In genomic region chr12:80226576-80226975, GRCh38 we compare ENCODE assay signal across 18 cellular contexts.
DNase-seq lines count a peak whose midpoint lies in the region; ATAC-seq lines count a peak whose summit lies in the region.
"Had no signal": no experiment of that assay in that cellular context is flagged by ENCODE, and none has a peak within 500 bp of the region (broad histone marks: within the 10 kb centered on the region; RNA-seq: fewer than 3 reads in every experiment).

No MANE protein-coding gene starts in this region.

- POLR2A ChIA-PET in naive thymus-derived CD8-positive, alpha-beta T cell (lab: Charles Lee) = no interaction called here

- H3K36me3 Mint-ChIP-seq in naive thymus-derived CD8-positive, alpha-beta T cell = no peaks in the 10 kb centered on the region
- H3K36me3 Mint-ChIP-seq: CD4-positive, CD25-positive, alpha-beta regulatory T cell had no signal

- no peak for ATAC-seq in activated CD4-positive, CD25-positive, alpha-beta regulatory T cell treated with anti-CD3 and anti-CD28 coated beads, Interleukin-2, amount 50 U/mL, for 24 hours
- no peak for ATAC-seq in naive thymus-derived CD8-positive, alpha-beta T cell
- ATAC-seq: body of pancreas, left lobe of liver had no signal

- H3K9me3 Mint-ChIP-seq in naive thymus-derived CD8-positive, alpha-beta T cell = peaks cover 0 to 2% (median 0%) of the 10 kb centered on the region in 9 donors
- H3K9me3 Mint-ChIP-seq: nephron progenitor cell had no signal

- H3K27me3 Mint-ChIP-seq in naive thymus-derived CD8-positive, alpha-beta T cell = peaks cover 3 to 13% (median 7%) of the 10 kb centered on the region in 5 donors

- in situ Hi-C loops in KBM-7 (cut with MboI; ENCODE audit: low pct_unique_long_range_greater_than_20kb, low sequenced_read_pairs) = no loop called here

- H3K27ac Mint-ChIP-seq in naive thymus-derived CD8-positive, alpha-beta T cell = no peak overlapping the region
- H3K27ac Mint-ChIP-seq: CD4-positive, CD25-positive, alpha-beta regulatory T cell had no signal

- DNase-seq in EH (ENCODE audit: low read depth) = peak; percentile 73
- DNase-seq in KBM-7 = peak; percentile 70
- DNase-seq in amniotic epithelial cell (ENCODE audit: low read depth) = peak; percentile 59
- peak; percentile 70 for DNase-seq in kidney tubule cell (ENCODE audit: low spot score)
- DNase-seq in naive thymus-derived CD8-positive, alpha-beta T cell = no peak
- DNase-seq in NCI-H1930 (lab: John Stamatoyannopoulos, UW) = no peak
- no peak for DNase-seq in HuH-7.5 (ENCODE audit: low spot score)
- DNase-seq: activated CD4-positive, alpha-beta T cell treated with anti-CD3 and anti-CD28 coated beads, Interleukin-2, amount 50 U/mL, for 48 hours; activated effector memory CD4-positive, alpha-beta T cell treated with anti-CD3 and anti-CD28 coated beads, Interleukin-2, amount 50 U/mL, for 16 hours; body of pancreas; CD4-positive, CD25-positive, alpha-beta regulatory T cell; NCI-H1417 treated with DMSO at 0.1 percent for 48 hours; NCI-H510A treated with DMSO at 0.1 percent for 48 hours; nephron progenitor cell; Peyer's patch; small intestine had no signal

- no peak overlapping the region for H3K4me3 Mint-ChIP-seq in naive thymus-derived CD8-positive, alpha-beta T cell
- H3K4me3 Mint-ChIP-seq: CD4-positive, CD25-positive, alpha-beta regulatory T cell; nephron progenitor cell had no signal

- no peaks in the 10 kb centered on the region for H3K4me1 Mint-ChIP-seq in naive thymus-derived CD8-positive, alpha-beta T cell
- H3K4me1 Mint-ChIP-seq: CD4-positive, CD25-positive, alpha-beta regulatory T cell had no signal

Comparison
In these comparisons a context has a peak if more than half of its experiments do, and no peak if none do; other contexts are left out.
1. DNase-seq: peak in EH (single experiment), KBM-7 (single experiment), amniotic epithelial cell (single experiment) and kidney tubule cell (single experiment); none in naive thymus-derived CD8-positive, alpha-beta T cell (0 of 10), NCI-H1930 (0 of 2) and HuH-7.5 (single experiment).